Comparison of ENCODE assay signal across 12 cellular contexts in the genomic region with DNA sequence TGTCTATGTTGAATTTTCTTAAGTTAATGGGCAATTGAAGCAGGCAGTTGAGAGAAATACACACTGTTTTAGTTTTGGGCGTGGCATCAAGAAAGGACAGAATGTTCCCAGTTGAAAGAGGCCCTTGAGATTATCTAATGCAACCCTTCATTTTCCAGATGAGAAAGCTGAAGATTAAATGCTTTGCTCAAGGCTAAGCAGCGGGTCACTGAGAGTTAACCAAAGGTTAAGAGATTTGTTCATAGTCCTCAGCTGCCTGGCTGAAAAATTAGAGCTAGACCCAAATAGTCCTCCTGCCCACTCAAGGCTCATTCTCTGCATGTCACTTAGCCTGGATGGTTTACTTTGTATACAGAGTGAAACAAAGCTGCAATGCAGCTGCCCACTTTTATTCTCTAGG. TPM values are rescaled to one million over a fixed set of nuclear protein-coding genes. Genes with fewer than 3 reads are reported as not detected.
A peak's percentile ranks its signal among the peaks of the same experiment; 100 is the strongest.
DNase-seq lines count a peak whose midpoint lies in the region; ATAC-seq and TF ChIP-seq lines count a peak whose summit lies in the region.
"Had no signal": no experiment of that assay in that cellular context is flagged by ENCODE, and none has a peak within 500 bp of the region (broad histone marks: within the 10 kb centered on the region; RNA-seq: fewer than 3 reads in every experiment).

No MANE protein-coding gene starts in this region.

- H3K4me3 ChIP-seq in astrocyte of the spinal cord (ENCODE audit: low read depth, low read length), result no peak overlapping the region
- no peak overlapping the region for H3K4me3 ChIP-seq in hepatocyte
- H3K4me3 ChIP-seq in testis, result no peak overlapping the region
- H3K4me3 ChIP-seq: SJCRH30 had no signal

- no peaks in the 10 kb centered on the region for H3K79me2 ChIP-seq in hepatocyte

- CTCF ChIA-PET in activated CD8-positive, alpha-beta T cell treated with anti-CD3 and anti-CD28 coated beads for 36 hours (lab: Charles Lee), result interaction anchor here (0.6 kb wide), 1 partner anchor 656 kb away, joined by 4 read pairs; no protein-coding TSS in a partner anchor

- no peaks in the 10 kb centered on the region for H3K9me2 ChIP-seq in hepatocyte (replicated peaks; ENCODE audit: insufficient read depth)

- H3K9me3 Mint-ChIP-seq in activated CD8-positive, alpha-beta T cell treated with anti-CD3 and anti-CD28 coated beads for 36 hours, result no peaks in the 10 kb centered on the region
- H3K9me3 Mint-ChIP-seq: effector memory CD8-positive, alpha-beta T cell had no signal

- no peak for TF ChIP-seq POLR2A in testis (IDR thresholded peaks at IDR 0.05)

- peaks cover 4% of the 10 kb centered on the region for H3K27me3 Mint-ChIP-seq in activated CD8-positive, alpha-beta T cell treated with anti-CD3 and anti-CD28 coated beads for 36 hours

- H3K27me3 ChIP-seq in hepatocyte (no peaks in the 10 kb centered on the region), testis (no peaks in the 10 kb centered on the region)
- H3K27me3 ChIP-seq: SJCRH30 had no signal

- TF ChIP-seq CTCF in astrocyte of the spinal cord (IDR thresholded peaks at IDR 0.05; ENCODE audit: low read depth, low read length) (no peak), hepatocyte (IDR thresholded peaks at IDR 0.05; ENCODE audit: poor library complexity) (no peak), testis (IDR thresholded peaks at IDR 0.05) (no peak)
- no peak for TF ChIP-seq CTCF in activated CD8-positive, alpha-beta T cell treated with anti-CD3 and anti-CD28 coated beads for 36 hours (IDR thresholded peaks at IDR 0.05)

- H3K4me3 Mint-ChIP-seq in activated CD8-positive, alpha-beta T cell treated with anti-CD3 and anti-CD28 coated beads for 36 hours, result no peak overlapping the region
- H3K4me3 Mint-ChIP-seq: effector memory CD8-positive, alpha-beta T cell had no signal

- no peaks in the 10 kb centered on the region for H3K4me1 Mint-ChIP-seq in activated CD8-positive, alpha-beta T cell treated with anti-CD3 and anti-CD28 coated beads for 36 hours (ENCODE audit: low read depth)

- no peaks in the 10 kb centered on the region for H3K36me3 Mint-ChIP-seq in activated CD8-positive, alpha-beta T cell treated with anti-CD3 and anti-CD28 coated beads for 36 hours (ENCODE audit: low read depth)

- ATAC-seq in activated CD8-positive, alpha-beta T cell treated with anti-CD3 and anti-CD28 coated beads for 36 hours, result no peak
- ATAC-seq: effector memory CD8-positive, alpha-beta T cell had no signal

- intact Hi-C loops in testis (cut with DNase I; ENCODE audit: low total_unique reads), result no loop called here
- intact Hi-C loops in activated CD8-positive, alpha-beta T cell treated with anti-CD3 and anti-CD28 coated beads for 36 hours (cut with micrococcal nuclease), result no loop called here

- H3K27ac Mint-ChIP-seq in activated CD8-positive, alpha-beta T cell treated with anti-CD3 and anti-CD28 coated beads for 36 hours, result no peak overlapping the region
- H3K27ac Mint-ChIP-seq: effector memory CD8-positive, alpha-beta T cell had no signal

- POLR2A ChIA-PET in activated CD8-positive, alpha-beta T cell treated with anti-CD3 and anti-CD28 coated beads for 36 hours (lab: Charles Lee), result no interaction called here

- peak; percentile 13 to 28 for DNase-seq in NCI-H1930 (lab: John Stamatoyannopoulos, UW)
- DNase-seq in astrocyte of the spinal cord (ENCODE audit: low read depth, low spot score), result peak; percentile 35
- DNase-seq in hepatocyte (ENCODE audit: low spot score), result peak; percentile 41
- DNase-seq in testis, result peak; percentile 59
- DNase-seq in activated CD8-positive, alpha-beta T cell treated with anti-CD3 and anti-CD28 coated beads for 36 hours, result no peak
- DNase-seq in SHP77 (lab: John Stamatoyannopoulos, UW), result no peak
- DNase-seq in SW 1271 (lab: John Stamatoyannopoulos, UW), result no peak
- DNase-seq: activated T-cell treated with anti-CD3 and anti-CD28 coated beads, Interleukin-2, amount 50 U/mL, for 1 hour; effector memory CD8-positive, alpha-beta T cell; hippocampal formation; mesendoderm; SJCRH30 had no signal

- in situ Hi-C loops in astrocyte of the spinal cord (cut with HindIII; ENCODE audit: low sequenced_read_pairs), result no loop called here

- H3K9me3 ChIP-seq in hepatocyte (ENCODE audit: low read depth) (no peaks in the 10 kb centered on the region), testis (no peaks in the 10 kb centered on the region)
- H3K9me3 ChIP-seq: SJCRH30 had no signal

- H4K20me1 ChIP-seq in hepatocyte (ENCODE audit: insufficient read depth, poor library complexity, severe bottlenecking), result no peaks in the 10 kb centered on the region

- H2AFZ ChIP-seq in hepatocyte, result no peak overlapping the region

- WGBS in hepatocyte (ENCODE audit: low lambda C conversion rate, missing lambda C conversion rate), result 53% methylated on average over 2 of the region's 2 CpGs
- WGBS in testis, 2 donors, result 41 to 47% methylated on average over 2 of the region's 2 CpGs

- H3K36me3 ChIP-seq in hepatocyte (replicated peaks; ENCODE audit: insufficient read depth, low read depth) (no peaks in the 10 kb centered on the region), testis (ENCODE audit: low read depth, missing control alignments) (no peaks in the 10 kb centered on the region)
- H3K36me3 ChIP-seq: SJCRH30 had no signal

- H3K4me2 ChIP-seq in hepatocyte, result peak overlapping the region; percentile 23

- H3K4me1 ChIP-seq in hepatocyte (ENCODE audit: insufficient read depth) (peaks cover 8% of the 10 kb centered on the region), testis (peaks cover 20% of the 10 kb centered on the region)
- H3K4me1 ChIP-seq: SJCRH30 had no signal

- H3K27ac ChIP-seq in hepatocyte, result peak overlapping the region; percentile 70
- H3K27ac ChIP-seq in testis, result peak overlapping the region; percentile 42 to 79
- H3K27ac ChIP-seq: SJCRH30 had no signal

RNA-seq across cellular contexts. Expression of gene MAMDC2, which starts 46.7 kb away (rescaled TPM):
- total RNA-seq in hepatocyte (1.7 and 1.9 TPM in 2 replicates), testis (10 to 100 TPM; 13.7 to 28.3 TPM)
- polyA plus RNA-seq in hepatocyte (0.65 and 1.1 TPM in 2 replicates), testis (ENCODE audit: insufficient read depth, low read depth, low replicate concordance) (15.1 TPM)
- total RNA-seq in activated CD8-positive, alpha-beta T cell treated with anti-CD3 and anti-CD28 coated beads for 36 hours, result not detected

Comparison
In these comparisons a context has a peak if more than half of its experiments do, and no peak if none do; other contexts are left out.
1. DNase-seq: peak in NCI-H1930 (2 of 2), astrocyte of the spinal cord (single experiment), hepatocyte (single experiment) and testis (single experiment); none in activated CD8-positive, alpha-beta T cell treated with anti-CD3 and anti-CD28 coated beads for 36 hours (single experiment), SHP77 (0 of 2) and SW 1271 (0 of 2).